In the genomic region with DNA sequence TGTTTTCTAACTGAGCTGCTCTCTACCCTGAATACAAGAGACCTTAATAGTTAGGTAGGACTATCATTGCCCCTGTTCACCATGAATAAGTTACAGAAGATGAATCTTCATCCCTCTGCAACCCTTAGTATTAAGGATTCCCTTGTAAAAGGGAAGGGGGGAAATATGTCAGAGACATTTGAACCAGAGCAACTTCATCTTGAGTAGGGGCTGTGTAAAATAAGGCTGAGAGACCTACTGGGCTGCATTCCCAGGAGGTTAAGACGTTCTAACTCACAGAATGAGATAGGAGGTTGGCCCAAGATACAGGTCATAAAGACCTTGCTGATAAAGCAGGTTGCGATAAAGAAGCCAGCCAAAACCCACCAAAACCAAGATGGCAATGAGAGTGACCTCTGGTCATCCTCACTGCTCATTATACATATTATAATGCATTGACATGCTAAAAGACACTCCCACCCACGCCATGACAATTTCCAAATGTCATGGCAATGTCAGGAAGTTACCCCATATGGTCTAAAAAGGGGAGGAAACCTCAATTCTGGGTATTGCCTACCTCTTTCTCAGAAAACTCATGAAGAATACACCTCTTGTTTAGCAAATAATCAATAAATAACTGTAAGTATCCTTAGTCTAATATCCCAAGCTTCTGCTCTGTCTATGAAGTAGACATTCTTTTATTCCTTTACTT, we compare ENCODE assay signal across 39 cellular contexts. TPM values are rescaled to one million over a fixed set of nuclear protein-coding genes. Genes with fewer than 3 reads are reported as not detected.
"Had no signal": no experiment of that assay in that cellular context is flagged by ENCODE, and none has a peak within 500 bp of the region (broad histone marks: within the 10 kb centered on the region; RNA-seq: fewer than 3 reads in every experiment).

No MANE protein-coding gene starts in this region.

- H3K36me3 ChIP-seq: ascending aorta, cardiac muscle cell had no signal

- DNase-seq: activated B cell treated with CpG ODN at 0.5 μM for 24 hours; activated CD4-positive, alpha-beta memory T cell treated with anti-CD3 and anti-CD28 coated beads for 36 hours; activated CD4-positive, alpha-beta T cell treated with anti-CD3 and anti-CD28 coated beads for 4 hours; activated CD4-positive, alpha-beta T cell treated with anti-CD3 and anti-CD28 coated beads, Interleukin-2, amount 10 ng/mL, durations not matched to agents 24 days and 14 days; activated CD4-positive, alpha-beta T cell treated with anti-CD3 and anti-CD28 coated beads, Interleukin-2, amount 50 U/mL, for 1 hour; activated CD4-positive, alpha-beta T cell treated with anti-CD3 and anti-CD28 coated beads, Interleukin-2, amount 50 U/mL, for 4 hours; activated CD4-positive, CD25-positive, alpha-beta regulatory T cell treated with anti-CD3 and anti-CD28 coated beads, Interleukin-2, amount 50 U/mL, for 72 hours; activated CD8-positive, alpha-beta memory T cell treated with anti-CD3 and anti-CD28 coated beads, Interleukin-2, amount 50 U/mL, for 4 hours; activated effector memory CD4-positive, alpha-beta T cell treated with anti-CD3 and anti-CD28 coated beads, Interleukin-2, amount 50 U/mL, for 16 hours; activated gamma-delta T cell treated with Interleukin-2 at 50 U/mL for 16 hours; activated naive CD4-positive, alpha-beta T cell; activated naive CD4-positive, alpha-beta T cell treated with anti-CD3 and anti-CD28 coated beads for 36 hours; activated naive CD4-positive, alpha-beta T cell treated with anti-CD3 and anti-CD28 coated beads, Interleukin-2, amount 50 U/mL, for 16 hours; activated naive CD8-positive, alpha-beta T cell treated with anti-CD3 and anti-CD28 coated beads for 36 hours; activated T-cell treated with anti-CD3 and anti-CD28 coated beads for 4 hours; activated T-cell treated with anti-CD3 and anti-CD28 coated beads, Interleukin-2, amount 50 U/mL, for 1 hour; activated T-cell treated with anti-CD3 and anti-CD28 coated beads, Interleukin-2, amount 50 U/mL, for 4 hours; activated T-cell treated with anti-CD3 and anti-CD28 coated beads, Interleukin-2, amount 50 U/mL, for 72 hours; amygdala; anterior cingulate cortex; caudate nucleus; cerebellar nuclear complex; SW 1271; T-helper 1 cell; T-helper 2 cell; T-helper 9 cell had no signal

- FAIRE-seq: bronchial epithelial cell, TTC549 had no signal

- H3K9me3 Mint-ChIP-seq: activated CD4-positive, alpha-beta memory T cell treated with anti-CD3 and anti-CD28 coated beads for 36 hours; activated CD4-positive, alpha-beta T cell treated with anti-CD3 and anti-CD28 coated beads, Interleukin-2, amount 10 ng/mL, durations not matched to agents 24 days and 14 days; activated T-cell treated with anti-CD3 and anti-CD28 coated beads, Interleukin-2, amount 50 U/mL, for 72 hours; activated T-helper 1 cell treated with anti-CD3 and anti-CD28 coated beads, Interleukin-12 subunit alpha, Interleukin-12 subunit beta, Interleukin-2, Interleukin-4 antibody, amounts not matched to agents 30 ng/mL and 10 ng/mL and 1 ng/mL, durations not matched to agents 14 hours and 24 hours and 36 hours; activated T-helper 17 cell treated with anti-CD3 and anti-CD28 coated beads, Interleukin-2, amount 50 U/mL, for 72 hours; central memory CD8-positive, alpha-beta T cell; T-helper 1 cell treated with Interleukin-12 subunit alpha and Interleukin-12 subunit beta and Interleukin-4 antibody, amounts not matched to agents 30 μg/mL and 1 μg/mL, for 36 hours had no signal

- H3K27me3 Mint-ChIP-seq: activated B cell treated with CpG ODN at 0.5 μM for 24 hours; activated CD4-positive, alpha-beta memory T cell treated with anti-CD3 and anti-CD28 coated beads for 36 hours; activated CD4-positive, alpha-beta T cell treated with anti-CD3 and anti-CD28 coated beads, Interleukin-2, amount 10 ng/mL, durations not matched to agents 24 days and 14 days; activated T-helper 17 cell treated with anti-CD3 and anti-CD28 coated beads, Interleukin-2, amount 50 U/mL, for 72 hours; brain had no signal

- H3K4me3 ChIP-seq: ascending aorta, cardiac muscle cell had no signal

- H3K27me3 ChIP-seq: ascending aorta, cardiac muscle cell had no signal

- H3K4me1 ChIP-seq: ascending aorta had no signal

- H3K36me3 Mint-ChIP-seq: activated CD4-positive, alpha-beta memory T cell treated with anti-CD3 and anti-CD28 coated beads for 36 hours; brain had no signal

- H3K4me3 Mint-ChIP-seq: activated B cell treated with CpG ODN at 0.5 μM for 24 hours; activated CD4-positive, alpha-beta memory T cell treated with anti-CD3 and anti-CD28 coated beads for 36 hours; activated CD4-positive, alpha-beta T cell treated with anti-CD3 and anti-CD28 coated beads, Interleukin-2, amount 10 ng/mL, durations not matched to agents 24 days and 14 days; activated naive CD4-positive, alpha-beta T cell treated with anti-CD3 and anti-CD28 coated beads for 36 hours; activated naive CD8-positive, alpha-beta T cell treated with anti-CD3 and anti-CD28 coated beads for 36 hours; activated T-cell treated with anti-CD3 and anti-CD28 coated beads, Interleukin-2, amount 50 U/mL, for 4 hours; activated T-cell treated with anti-CD3 and anti-CD28 coated beads, Interleukin-2, amount 50 U/mL, for 72 hours; activated T-helper 1 cell treated with anti-CD3 and anti-CD28 coated beads, Interleukin-12 subunit alpha, Interleukin-12 subunit beta, Interleukin-2, Interleukin-4 antibody, amounts not matched to agents 30 ng/mL and 10 ng/mL and 1 ng/mL, durations not matched to agents 14 hours and 24 hours and 36 hours; activated T-helper 17 cell treated with anti-CD3 and anti-CD28 coated beads, Interleukin-2, amount 50 U/mL, for 72 hours; brain; central memory CD8-positive, alpha-beta T cell; T-helper 1 cell treated with Interleukin-12 subunit alpha and Interleukin-12 subunit beta and Interleukin-4 antibody, amounts not matched to agents 30 μg/mL and 1 μg/mL, for 36 hours; T-helper 2 cell treated with Interferon-gamma antibody and Interleukin-4, amounts not matched to agents 5 μg/mL and 100 μg/mL, for 36 hours had no signal

- H3K27ac Mint-ChIP-seq: activated B cell treated with CpG ODN at 0.5 μM for 24 hours; activated CD4-positive, alpha-beta memory T cell treated with anti-CD3 and anti-CD28 coated beads for 36 hours; activated CD4-positive, alpha-beta T cell treated with anti-CD3 and anti-CD28 coated beads, Interleukin-2, amount 10 ng/mL, durations not matched to agents 24 days and 14 days; activated naive CD4-positive, alpha-beta T cell treated with anti-CD3 and anti-CD28 coated beads for 36 hours; activated naive CD4-positive, alpha-beta T cell treated with anti-CD3 and anti-CD28 coated beads, Interleukin-2, amount 50 U/mL, for 72 hours; activated naive CD8-positive, alpha-beta T cell treated with anti-CD3 and anti-CD28 coated beads for 36 hours; activated T-cell treated with anti-CD3 and anti-CD28 coated beads, Interleukin-2, amount 50 U/mL, for 72 hours; activated T-helper 1 cell treated with anti-CD3 and anti-CD28 coated beads, Interleukin-12 subunit alpha, Interleukin-12 subunit beta, Interleukin-2, Interleukin-4 antibody, amounts not matched to agents 30 ng/mL and 10 ng/mL and 1 ng/mL, durations not matched to agents 14 hours and 24 hours and 36 hours; activated T-helper 17 cell treated with anti-CD3 and anti-CD28 coated beads, Interleukin-2, amount 50 U/mL, for 72 hours; brain; T-helper 1 cell treated with Interleukin-12 subunit alpha and Interleukin-12 subunit beta and Interleukin-4 antibody, amounts not matched to agents 30 μg/mL and 1 μg/mL, for 36 hours; T-helper 2 cell treated with Interferon-gamma antibody and Interleukin-4, amounts not matched to agents 5 μg/mL and 100 μg/mL, for 36 hours had no signal

- H3K9me3 ChIP-seq: ascending aorta had no signal

- H3K4me1 Mint-ChIP-seq: activated B cell treated with CpG ODN at 0.5 μM for 24 hours; activated T-helper 17 cell treated with anti-CD3 and anti-CD28 coated beads, Interleukin-2, amount 50 U/mL, for 72 hours; brain had no signal

- H3K27ac ChIP-seq: ascending aorta, cardiac muscle cell, VCaP had no signal

- ATAC-seq: activated naive CD4-positive, alpha-beta T cell treated with anti-CD3 and anti-CD28 coated beads, Interleukin-2, amount 50 U/mL, for 72 hours; activated T-cell treated with anti-CD3 and anti-CD28 coated beads, Interleukin-2, amount 50 U/mL, for 4 hours; activated T-cell treated with anti-CD3 and anti-CD28 coated beads, Interleukin-2, amount 50 U/mL, for 72 hours; activated T-helper 17 cell treated with anti-CD3 and anti-CD28 coated beads, Interleukin-2, amount 50 U/mL, for 72 hours had no signal

RNA-seq across cellular contexts. Expression of a gene that starts 19.5 kb away (rescaled TPM):
- total RNA-seq: activated B cell treated with CpG ODN at 0.5 μM for 24 hours; activated CD4-positive, alpha-beta memory T cell treated with anti-CD3 and anti-CD28 coated beads for 36 hours; activated CD4-positive, alpha-beta T cell treated with anti-CD3 and anti-CD28 coated beads, Interleukin-2, amount 10 ng/mL, durations not matched to agents 24 days and 14 days; activated CD8-positive, alpha-beta memory T cell treated with anti-CD3 and anti-CD28 coated beads for 36 hours; activated naive CD4-positive, alpha-beta T cell treated with anti-CD3 and anti-CD28 coated beads for 36 hours; activated naive CD4-positive, alpha-beta T cell treated with anti-CD3 and anti-CD28 coated beads, Interleukin-2, amount 50 U/mL, for 72 hours; activated naive CD8-positive, alpha-beta T cell treated with anti-CD3 and anti-CD28 coated beads for 36 hours; activated T-cell treated with anti-CD3 and anti-CD28 coated beads, Interleukin-2, amount 50 U/mL, for 4 hours; activated T-cell treated with anti-CD3 and anti-CD28 coated beads, Interleukin-2, amount 50 U/mL, for 72 hours; activated T-helper 1 cell treated with anti-CD3 and anti-CD28 coated beads, Interleukin-12 subunit alpha, Interleukin-12 subunit beta, Interleukin-2, Interleukin-4 antibody, amounts not matched to agents 30 ng/mL and 10 ng/mL and 1 ng/mL, durations not matched to agents 14 hours and 24 hours and 36 hours; activated T-helper 17 cell treated with anti-CD3 and anti-CD28 coated beads, Interleukin-2, amount 50 U/mL, for 72 hours; ascending aorta; cardiac muscle cell had no signal
- polyA plus RNA-seq: cardiac muscle cell had no signal
